11 cellular contexts compared by ENCODE assay signal in genomic region chr2:177147834-177148233, GRCh38.
A peak's percentile ranks its signal among the peaks of the same experiment; 100 is the strongest.
DNase-seq lines count a peak whose midpoint lies in the region; ATAC-seq and TF ChIP-seq lines count a peak whose summit lies in the region.
"Had no signal": no experiment of that assay in that cellular context is flagged by ENCODE, and none has a peak within 500 bp of the region (broad histone marks: within the 10 kb centered on the region; RNA-seq: fewer than 3 reads in every experiment).

No MANE protein-coding gene starts in this region.

- no CpG with 5 or more reads among the region's 11 CpGs for WGBS in mesendoderm (ENCODE audit: extremely low coverage, insufficient coverage, low lambda C conversion rate)

- H3K23ac ChIP-seq in mesendoderm (ENCODE audit: low read length) = no peak overlapping the region

- no peak overlapping the region for H2BK5ac ChIP-seq in mesendoderm (ENCODE audit: low read length)

- ATAC-seq in GM23338 (peak; percentile 51), GM18868 (IDR thresholded peaks at IDR 0.05; ENCODE audit: unreplicated experiment) (no peak)
- ATAC-seq in activated T-helper 17 cell treated with anti-CD3 and anti-CD28 coated beads, Interleukin-2, amount 50 U/mL, for 72 hours (replicated peaks) = no peak

- H3K36me3 ChIP-seq in BE2C (no peaks in the 10 kb centered on the region), GM23338 (ENCODE audit: insufficient read depth) (no peaks in the 10 kb centered on the region), mesendoderm (ENCODE audit: control insufficient read depth, insufficient read depth, low read length) (no peaks in the 10 kb centered on the region)

- H4K8ac ChIP-seq in mesendoderm (ENCODE audit: low read depth, low read length) = no peak overlapping the region

- no peak overlapping the region for H3K27ac ChIP-seq in GM23338 (ENCODE audit: low read depth)
- no peak overlapping the region for H3K27ac ChIP-seq in mesendoderm (ENCODE audit: low read depth, low read length)

- H3K4me1 Mint-ChIP-seq in GM23338 = peaks cover 25% of the 10 kb centered on the region; the same call in 2 of the 3 replicates
- H3K4me1 Mint-ChIP-seq in activated T-helper 17 cell treated with anti-CD3 and anti-CD28 coated beads, Interleukin-2, amount 50 U/mL, for 72 hours = peaks cover 7% of the 10 kb centered on the region

- no peak overlapping the region for H3K56ac ChIP-seq in mesendoderm (ENCODE audit: low read length)

- DNase-seq in BE2C (no peak), GM23338 (ENCODE audit: low spot score) (peak; percentile 58), mesendoderm (peak; percentile 39), EL (no peak), GM19240 (ENCODE audit: insufficient read length, low spot score) (no peak)
- DNase-seq in central memory CD4-positive, alpha-beta T cell = no peak
- DNase-seq: activated CD4-positive, alpha-beta T cell treated with anti-CD3 and anti-CD28 coated beads, Interleukin-2, amount 50 U/mL, for 4 hours; right cardiac atrium; stimulated activated CD8-positive, alpha-beta memory T cell treated with anti-CD3 and anti-CD28 coated beads, Interleukin-4, amount 100 ng/mL, for 48 hours had no signal

- no peaks in the 10 kb centered on the region for H4K20me1 ChIP-seq in GM23338 (replicated peaks; ENCODE audit: insufficient read depth)

- no peaks in the 10 kb centered on the region for H3K36me3 Mint-ChIP-seq in GM23338 (ENCODE audit: low read depth)
- no peaks in the 10 kb centered on the region for H3K36me3 Mint-ChIP-seq in activated T-helper 17 cell treated with anti-CD3 and anti-CD28 coated beads, Interleukin-2, amount 50 U/mL, for 72 hours (ENCODE audit: low read depth)

- H3K27me3 ChIP-seq in BE2C (no peaks in the 10 kb centered on the region), GM23338 (ENCODE audit: insufficient read depth) (no peaks in the 10 kb centered on the region), mesendoderm (ENCODE audit: insufficient read depth, low read length, poor library complexity) (peaks cover 3% of the 10 kb centered on the region)

- H3K18ac ChIP-seq in mesendoderm (ENCODE audit: low read length) = no peak overlapping the region

- H3K4me1 ChIP-seq in BE2C (no peaks in the 10 kb centered on the region), GM23338 (ENCODE audit: insufficient read depth) (peaks cover 11% of the 10 kb centered on the region; the same call in 1 of the 2 replicates), mesendoderm (ENCODE audit: control insufficient read depth, low read depth, low read length) (no peaks in the 10 kb centered on the region)

- no peak overlapping the region for H2BK15ac ChIP-seq in mesendoderm (replicated peaks; ENCODE audit: low read depth)

- H2BK120ac ChIP-seq in mesendoderm (ENCODE audit: low read depth, low read length) = no peak overlapping the region

- H3K79me2 ChIP-seq in GM23338 (replicated peaks; ENCODE audit: insufficient read depth) (no peaks in the 10 kb centered on the region), mesendoderm (ENCODE audit: control insufficient read depth, insufficient read depth, low read length) (no peaks in the 10 kb centered on the region)

- peaks cover 2% of the 10 kb centered on the region for H3K27me3 Mint-ChIP-seq in GM23338 (ENCODE audit: insufficient read depth, low read depth, poor library complexity)
- peaks cover 30% of the 10 kb centered on the region for H3K27me3 Mint-ChIP-seq in activated T-helper 17 cell treated with anti-CD3 and anti-CD28 coated beads, Interleukin-2, amount 50 U/mL, for 72 hours

- H3K4me3 ChIP-seq in BE2C (ENCODE audit: low read depth, low read length) (peak overlapping the region; percentile 8; the same call in 1 of the 2 replicates), GM23338 (peak overlapping the region; percentile 53), mesendoderm (ENCODE audit: low read length) (no peak overlapping the region)

- no peaks in the 10 kb centered on the region for H3K9me3 Mint-ChIP-seq in GM23338
- H3K9me3 Mint-ChIP-seq in activated T-helper 17 cell treated with anti-CD3 and anti-CD28 coated beads, Interleukin-2, amount 50 U/mL, for 72 hours = no peaks in the 10 kb centered on the region

- H3K79me1 ChIP-seq in mesendoderm (ENCODE audit: low read length) = no peaks in the 10 kb centered on the region

- H3K27ac Mint-ChIP-seq in GM23338 = no peak overlapping the region
- H3K27ac Mint-ChIP-seq in activated T-helper 17 cell treated with anti-CD3 and anti-CD28 coated beads, Interleukin-2, amount 50 U/mL, for 72 hours = no peak overlapping the region

- peak overlapping the region; percentile 72 for H3K4me3 Mint-ChIP-seq in GM23338
- peak overlapping the region; percentile 89 for H3K4me3 Mint-ChIP-seq in activated T-helper 17 cell treated with anti-CD3 and anti-CD28 coated beads, Interleukin-2, amount 50 U/mL, for 72 hours

- H3K4ac ChIP-seq in mesendoderm (ENCODE audit: low read depth, low read length) = no peak overlapping the region

- peak overlapping the region; percentile 78 for H3K4me2 ChIP-seq in GM23338
- H3K4me2 ChIP-seq in mesendoderm (ENCODE audit: low read length) = no peak overlapping the region

- H2AK5ac ChIP-seq in mesendoderm (ENCODE audit: low read length) = no peak overlapping the region

- H3K9me2 ChIP-seq in GM23338 (ENCODE audit: insufficient read depth) = no peaks in the 10 kb centered on the region

- H2AFZ ChIP-seq in GM23338 = 0 out of 2 replicates have a peak overlapping the region, but pooled peaks have one; percentile 1

- no peaks in the 10 kb centered on the region for H3F3A ChIP-seq in GM23338 (replicated peaks; ENCODE audit: low read depth)

- H3K9ac ChIP-seq in mesendoderm (ENCODE audit: low read length) = no peak overlapping the region

- TF ChIP-seq CTCF in BE2C (IDR thresholded peaks at IDR 0.05; ENCODE audit: low read depth, low read length) = no peak
- no peak for TF ChIP-seq CTCF in GM23338 (conservative IDR thresholded peaks at IDR 0.05; ENCODE audit: low read depth in 2 of 2)

- no peaks in the 10 kb centered on the region for H3K9me3 ChIP-seq in BE2C

- H4K5ac ChIP-seq in mesendoderm (ENCODE audit: low read length) = no peak overlapping the region

TF ChIP-seq in GM23338, 12 proteins besides CTCF, POLR2A, EP300 and RAD21:
- no peak for TF ChIP-seq POLR2AphosphoS5 (IDR thresholded peaks at IDR 0.05; ENCODE audit: low read depth)
- no peak for TF ChIP-seq REST (IDR thresholded peaks at IDR 0.05; ENCODE audit: unreplicated experiment)
- no peak for TF ChIP-seq CREB1 (CRISPR knock-in tag; IDR thresholded peaks at IDR 0.05; ENCODE audit: low read depth)
- TF ChIP-seq EZH2phosphoT487 (IDR thresholded peaks at IDR 0.05; ENCODE audit: unreplicated experiment) = no peak
TF ChIP-seq in GM23338: peak in this region for 0.

Comparison
In these comparisons a context has a peak if more than half of its experiments do, and no peak if none do; other contexts are left out.
1. DNase-seq: peak in GM23338 (single experiment) and mesendoderm (single experiment); none in BE2C (single experiment), EL (single experiment), GM19240 (single experiment) and central memory CD4-positive, alpha-beta T cell (single experiment).